In the genomic region with DNA sequence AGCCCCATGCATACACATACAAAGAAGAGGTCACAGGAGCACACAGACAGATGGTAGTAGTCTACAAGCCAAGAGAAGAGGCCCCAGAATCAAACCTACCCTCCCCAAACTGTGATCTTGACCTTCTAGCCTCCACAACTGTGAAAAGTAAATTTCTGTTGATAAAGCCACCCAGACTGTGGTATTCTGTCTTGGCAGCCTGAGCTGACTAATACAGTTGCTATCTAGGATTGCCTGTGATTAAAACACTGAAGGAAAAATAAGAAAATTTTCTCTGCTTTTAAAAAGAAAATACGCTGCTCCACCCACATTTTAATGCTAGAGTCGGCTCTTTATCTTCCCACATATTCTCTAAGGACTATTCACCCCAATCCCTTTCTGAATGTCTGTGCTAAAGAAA, we compare ENCODE assay signal across 29 cellular contexts.
"Had no signal": no experiment of that assay in that cellular context is flagged by ENCODE, and none has a peak within 500 bp of the region (broad histone marks: within the 10 kb centered on the region; RNA-seq: fewer than 3 reads in every experiment).

No MANE protein-coding gene starts in this region.

- H3K36me3 ChIP-seq: left ventricle myocardium inferior, upper lobe of left lung, vagina, WERI-Rb-1 had no signal

- H3K27me3 ChIP-seq: body of pancreas, upper lobe of left lung, vagina had no signal

- FAIRE-seq: frontal cortex, islet of Langerhans had no signal

- H3K9me3 ChIP-seq: body of pancreas, vagina had no signal

- ATAC-seq: activated CD4-positive, CD25-positive, alpha-beta regulatory T cell treated with anti-CD3 and anti-CD28 coated beads, Interleukin-2, amount 50 U/mL, for 24 hours; body of pancreas; esophagus mucosa; mucosa of descending colon; natural killer cell treated with Interleukin-12 subunit alpha and Interleukin-12 subunit beta and Interleukin-15 and Interleukin-18, amount 100 ng/mL, for 72 hours; right cardiac atrium; stimulated activated effector memory CD8-positive, alpha-beta T cell treated with anti-CD3 and anti-CD28 coated beads, Interleukin-12 subunit alpha, Interleukin-12 subunit beta, amount 100 ng/mL, for 72 hours; stimulated activated naive CD8-positive, alpha-beta T cell treated with anti-CD3 and anti-CD28 coated beads, Interleukin-15, amount 100 ng/mL, for 72 hours; T-helper 17 cell had no signal

- DNase-seq: activated CD4-positive, alpha-beta T cell treated with anti-CD3 and anti-CD28 coated beads for 48 hours; activated CD4-positive, alpha-beta T cell treated with anti-CD3 and anti-CD28 coated beads, Interleukin-2, amount 50 U/mL, for 48 hours; activated CD8-positive, alpha-beta memory T cell treated with anti-CD3 and anti-CD28 coated beads for 24 hours; activated effector memory CD4-positive, alpha-beta T cell treated with anti-CD3 and anti-CD28 coated beads, Interleukin-2, amount 50 U/mL, for 16 hours; activated naive CD4-positive, alpha-beta T cell treated with anti-CD3 and anti-CD28 coated beads, Interleukin-2, amount 10 ng/mL, durations not matched to agents 7 days and 5 days; activated naive CD8-positive, alpha-beta T cell treated with anti-CD3 and anti-CD28 coated beads, Interleukin-2, amount 10 ng/mL, durations not matched to agents 7 days and 5 days; activated T-cell treated with anti-CD3 and anti-CD28 coated beads, Interleukin-2, amount 50 U/mL, for 1 hour; amygdala; body of pancreas; endodermal cell; left ventricle myocardium inferior; mucosa of descending colon; posterior cingulate gyrus; right cardiac atrium; stimulated activated CD4-positive, alpha-beta T cell treated with anti-CD3 and anti-CD28 coated beads, Interleukin-12 subunit alpha, Interleukin-12 subunit beta, amount 100 ng/mL, for 4 hours; stimulated activated CD4-positive, alpha-beta T cell treated with anti-CD3 and anti-CD28 coated beads, Interleukin-4, amount 100 ng/mL, for 1 hour; stimulated activated naive CD8-positive, alpha-beta T cell treated with anti-CD3 and anti-CD28 coated beads, Interleukin-15, amount 100 ng/mL, for 72 hours; substantia nigra; T-helper 17 cell; T1000; upper lobe of left lung; WERI-Rb-1 had no signal

- H3K4me3 ChIP-seq: body of pancreas, left ventricle myocardium inferior, mucosa of descending colon, upper lobe of left lung, vagina had no signal

- H3K27ac ChIP-seq: body of pancreas, left ventricle myocardium inferior, upper lobe of left lung, vagina, WERI-Rb-1 had no signal

- H3K4me1 ChIP-seq: body of pancreas, left ventricle myocardium inferior, upper lobe of left lung, vagina had no signal
